Comparison of ENCODE assay signal across 2 cellular contexts in genomic region chr14:22545842-22546721, GRCh38.
A peak's percentile ranks its signal among the peaks of the same experiment; 100 is the strongest.
TF ChIP-seq lines count a peak whose summit lies in the region.

No MANE protein-coding gene starts in this region.

TF ChIP-seq in SK-N-SH treated with all-trans-retinoic acid at 6 μM for 48 hours, 23 proteins besides CTCF, POLR2A, EP300 and RAD21 (continued from another document):
- TF ChIP-seq POU6F1 (CRISPR knock-in tag; IDR thresholded peaks at IDR 0.05; ENCODE audit: borderline replicate concordance, low read depth) (no peak), BACH2 (CRISPR knock-in tag; IDR thresholded peaks at IDR 0.05; ENCODE audit: borderline replicate concordance) (no peak), CSDC2 (CRISPR knock-in tag; IDR thresholded peaks at IDR 0.05) (no peak), ZNF8 (CRISPR knock-in tag; IDR thresholded peaks at IDR 0.05) (no peak), OSR1 (CRISPR knock-in tag; IDR thresholded peaks at IDR 0.05) (no peak), GLIS3 (CRISPR knock-in tag; IDR thresholded peaks at IDR 0.05) (no peak), ARNTL (CRISPR knock-in tag; IDR thresholded peaks at IDR 0.05; ENCODE audit: borderline replicate concordance, low read depth) (no peak), TSHZ2 (CRISPR knock-in tag; IDR thresholded peaks at IDR 0.05) (no peak), ZFP30 (CRISPR knock-in tag; IDR thresholded peaks at IDR 0.05) (no peak), PATZ1 (CRISPR knock-in tag; IDR thresholded peaks at IDR 0.05; ENCODE audit: borderline replicate concordance) (no peak), ISL1 (CRISPR knock-in tag; IDR thresholded peaks at IDR 0.05) (no peak), TOX (CRISPR knock-in tag; IDR thresholded peaks at IDR 0.05; ENCODE audit: borderline replicate concordance) (no peak), ESRRG (CRISPR knock-in tag; IDR thresholded peaks at IDR 0.05) (no peak), ZNF70 (CRISPR knock-in tag; IDR thresholded peaks at IDR 0.05) (no peak), CSRNP3 (CRISPR knock-in tag; IDR thresholded peaks at IDR 0.05) (no peak), SNAI2 (CRISPR knock-in tag; IDR thresholded peaks at IDR 0.05) (no peak)

TF ChIP-seq in endothelial cell of umbilical vein, 7 proteins besides CTCF, POLR2A, EP300 and RAD21 (continued from another document):
- TF ChIP-seq FOS (IDR thresholded peaks at IDR 0.05; ENCODE audit: borderline replicate concordance, insufficient read depth, low read length) (peak; percentile 96), GATA2 (IDR thresholded peaks at IDR 0.05; ENCODE audit: insufficient read depth, insufficient read length, low read depth, low read length) (peak; percentile 60)
